ENCODE assay signal across 24 cellular contexts in the genomic region with DNA sequence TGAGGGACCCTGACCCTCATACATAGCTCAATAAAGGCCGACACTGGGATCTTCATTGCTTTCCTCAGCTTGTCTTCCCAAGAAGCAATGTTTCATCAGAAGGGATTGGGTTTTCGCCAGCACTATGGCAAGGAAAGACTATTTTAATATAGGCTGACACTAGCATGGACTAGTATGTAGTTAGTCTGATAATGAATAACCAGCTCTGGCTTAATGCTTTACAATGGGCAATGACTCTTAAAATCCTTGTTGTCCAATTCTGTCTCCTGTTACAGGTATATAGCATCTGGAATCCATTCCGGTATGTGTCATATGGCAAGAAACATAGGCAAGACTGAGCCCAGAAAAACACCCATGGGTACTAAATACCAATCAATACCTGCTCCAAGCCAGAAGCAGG. TPM values are rescaled to one million over a fixed set of nuclear protein-coding genes. Genes with fewer than 3 reads are reported as not detected.
"Had no signal": no experiment of that assay in that cellular context is flagged by ENCODE, and none has a peak within 500 bp of the region (broad histone marks: within the 10 kb centered on the region; RNA-seq: fewer than 3 reads in every experiment).

No MANE protein-coding gene starts in this region.

- ATAC-seq: effector memory CD8-positive, alpha-beta T cell; gastroesophageal sphincter; left lobe of liver; mucosa of descending colon; naive thymus-derived CD8-positive, alpha-beta T cell; right cardiac atrium had no signal

- H3K4me3 Mint-ChIP-seq: effector memory CD8-positive, alpha-beta T cell; naive thymus-derived CD8-positive, alpha-beta T cell; neural crest cell; type B pancreatic cell had no signal

- H3K4me1 ChIP-seq: esophagus squamous epithelium, gastroesophageal sphincter, suprapubic skin, thyroid gland had no signal

- H3K36me3 ChIP-seq: ovary had no signal

- H3K27me3 ChIP-seq: esophagus squamous epithelium, gastroesophageal sphincter, ovary, suprapubic skin, thyroid gland had no signal

- H3K27ac Mint-ChIP-seq: type B pancreatic cell had no signal

- DNase-seq: effector memory CD8-positive, alpha-beta T cell; esophagus squamous epithelium; foreskin fibroblast; head of caudate nucleus; hippocampal formation; mammary epithelial cell; mucosa of descending colon; naive thymus-derived CD8-positive, alpha-beta T cell; nucleus accumbens; ovary; right cardiac atrium; small intestine; stimulated activated CD4-positive, alpha-beta T cell treated with anti-CD3 and anti-CD28 coated beads, Interleukin-2, amount 100 ng/mL, for 48 hours; stimulated activated naive CD4-positive, alpha-beta T cell treated with Interleukin-2 at 50 U/mL for 16 hours; thyroid gland had no signal

- H3K9me3 ChIP-seq: esophagus squamous epithelium, gastroesophageal sphincter, mucosa of descending colon, ovary, suprapubic skin, thyroid gland had no signal

- H3K27me3 Mint-ChIP-seq: effector memory CD8-positive, alpha-beta T cell; naive thymus-derived CD8-positive, alpha-beta T cell; type B pancreatic cell had no signal

- H3K4me3 ChIP-seq: esophagus squamous epithelium, gastroesophageal sphincter, mucosa of descending colon, ovary, suprapubic skin, thyroid gland had no signal

- H3K9me3 Mint-ChIP-seq: effector memory CD8-positive, alpha-beta T cell; naive thymus-derived CD8-positive, alpha-beta T cell; neural crest cell; type B pancreatic cell had no signal

- FAIRE-seq: small intestine, urothelium cell line had no signal

- H3K27ac ChIP-seq: esophagus squamous epithelium, gastroesophageal sphincter, ovary, suprapubic skin, thyroid gland had no signal

RNA-seq across cellular contexts. Expression of gene SYT2, which starts 15.3 kb away (rescaled TPM):
- total RNA-seq: epithelial cell of proximal tubule; esophagus squamous epithelium; left lobe of liver; lower leg skin; naive thymus-derived CD8-positive, alpha-beta T cell; posterior vena cava; right cardiac atrium had no signal
